8 cellular contexts compared by ENCODE assay signal in genomic region chr21:39381009-39381408, GRCh38. TPM values are rescaled to one million over a fixed set of nuclear protein-coding genes. Genes with fewer than 3 reads are reported as not detected.
A peak's percentile ranks its signal among the peaks of the same experiment; 100 is the strongest.
DNase-seq lines count a peak whose midpoint lies in the region; ATAC-seq and TF ChIP-seq lines count a peak whose summit lies in the region.

No MANE protein-coding gene starts in this region.

- no peaks in the 10 kb centered on the region for H3K36me3 ChIP-seq in SK-N-MC (ENCODE audit: insufficient read depth, low read length)
- no peaks in the 10 kb centered on the region for H3K36me3 ChIP-seq in fibroblast of lung (ENCODE audit: control insufficient read depth, insufficient read depth, low read length)

- H3K9ac ChIP-seq in SK-N-MC (ENCODE audit: insufficient read length) (peak overlapping the region; percentile 76), fibroblast of lung (ENCODE audit: insufficient read depth, low read length) (peak overlapping the region; percentile 82)

- no peak for ATAC-seq in GM18907 (IDR thresholded peaks at IDR 0.05; ENCODE audit: unreplicated experiment)
- ATAC-seq in GM19035 (IDR thresholded peaks at IDR 0.05; ENCODE audit: unreplicated experiment), result no peak

- H2AFZ ChIP-seq in fibroblast of lung (ENCODE audit: low read length), result peak overlapping the region; percentile 0

- H3K4me2 ChIP-seq in fibroblast of lung (ENCODE audit: extremely low read depth, insufficient read depth, low read length), result peak overlapping the region; percentile 77

- H3K4me1 ChIP-seq in fibroblast of lung (ENCODE audit: control insufficient read depth, extremely low read depth, insufficient read depth, low read length), result peaks cover 4% of the 10 kb centered on the region

- DNase-seq in DMS 273 (lab: John Stamatoyannopoulos, UW; ENCODE audit: unreplicated experiment), result peak; percentile 52
- no peak for DNase-seq in DMS 273 treated with DMSO at 0.1 percent for 48 hours (lab: John Stamatoyannopoulos, UW)
- DNase-seq in SK-N-MC (ENCODE audit: low read depth, low spot score), result no peak
- no peak for DNase-seq in fibroblast of lung (ENCODE audit: low read depth in 2 of 2)
- no peak for DNase-seq in retinal pigment epithelial cell (ENCODE audit: low read depth)
- no peak for DNase-seq in MV-4-11 (lab: John Stamatoyannopoulos, UW)

- peaks cover 13% of the 10 kb centered on the region for H3K79me2 ChIP-seq in fibroblast of lung (ENCODE audit: control insufficient read depth, insufficient read depth, low read length)

- TF ChIP-seq CTCF in fibroblast of lung (conservative IDR thresholded peaks at IDR 0.05 in 1 of 2, IDR thresholded peaks at IDR 0.05 in 1 of 2; ENCODE audit: low read depth in 1 of 2, low read length in 2 of 2), result no peak
- TF ChIP-seq CTCF in retinal pigment epithelial cell (conservative IDR thresholded peaks at IDR 0.05; ENCODE audit: low read depth, low read length), result no peak

- H3K27me3 ChIP-seq in fibroblast of lung (ENCODE audit: control insufficient read depth, insufficient read depth, low read length), result peaks cover 2% of the 10 kb centered on the region

- H3K27ac ChIP-seq in SK-N-MC, result no peak overlapping the region
- H3K27ac ChIP-seq in fibroblast of lung (ENCODE audit: insufficient read depth, low read length), result peak overlapping the region; percentile 95

- no peaks in the 10 kb centered on the region for H4K20me1 ChIP-seq in fibroblast of lung (ENCODE audit: control insufficient read depth, extremely low read depth, insufficient read depth, low read length)

- H3K9me3 ChIP-seq in SK-N-MC (ENCODE audit: low read depth, low read length) (no peaks in the 10 kb centered on the region), fibroblast of lung (ENCODE audit: control insufficient read depth, insufficient read depth, low read depth, low read length) (no peaks in the 10 kb centered on the region)

- peak overlapping the region; percentile 89 for H3K4me3 ChIP-seq in SK-N-MC
- peak overlapping the region; percentile 73 to 97 (median 86) for H3K4me3 ChIP-seq in fibroblast of lung (replicated peaks in 1 of 4; ENCODE audit: control extremely low read depth in 1 of 4, insufficient read depth in 1 of 4, low read depth in 3 of 4, low read length in 4 of 4)
- H3K4me3 ChIP-seq in retinal pigment epithelial cell (ENCODE audit: low read length), result peak overlapping the region; percentile 93

RNA-seq across cellular contexts. Expression of gene HMGN1, which starts 32.1 kb away (rescaled TPM):
- 171 and 179 TPM in 2 replicates for total RNA-seq in fibroblast of lung
- polyA plus RNA-seq in fibroblast of lung, result 160 and 189 TPM in 2 replicates
- 229 and 291 TPM in 2 replicates for polyA plus RNA-seq in fibroblast of lung (2012)
- polyA minus RNA-seq in fibroblast of lung (ENCODE audit: low replicate concordance), result 3.1 and 8.2 TPM in 2 replicates
